In the genomic region with DNA sequence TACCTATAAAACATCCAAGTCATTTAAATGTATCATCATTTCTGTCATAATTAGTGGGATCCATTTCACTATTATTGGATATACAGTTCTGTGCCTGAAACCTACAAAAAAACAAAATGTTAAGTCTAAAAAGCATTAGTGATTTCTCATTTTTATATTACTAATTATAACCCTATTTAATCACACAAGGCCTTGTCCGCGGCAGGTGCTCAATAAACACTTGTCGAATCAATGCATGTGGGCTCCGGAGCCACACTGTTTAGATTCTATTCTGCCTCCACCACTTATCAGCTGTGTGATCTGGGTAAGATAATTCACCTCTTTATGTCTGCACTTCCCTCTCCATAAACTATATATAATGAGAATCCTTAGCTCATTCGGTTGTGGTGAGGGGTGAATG, we compare ENCODE assay signal across 8 cellular contexts. TPM values are rescaled to one million over a fixed set of nuclear protein-coding genes. Genes with fewer than 3 reads are reported as not detected.
DNase-seq lines count a peak whose midpoint lies in the region; ATAC-seq and TF ChIP-seq lines count a peak whose summit lies in the region.
"Not testable (repeated sequence)": the region's sequence is repeated elsewhere in the genome, so short reads cannot be mapped to it uniquely, and the experiment has no call there.

A gene (minus strand): TSS at position 101 of the 400 bp plus-strand sequence. CDS start 378 bp downstream, outside the sequence.

- H3K4me2 ChIP-seq in SK-N-SH, result not testable (repeated sequence)

- H2AFZ ChIP-seq in SK-N-SH (ENCODE audit: low read depth), result not testable (repeated sequence)

- TF ChIP-seq RAD21 in SK-N-SH (IDR thresholded peaks at IDR 0.05; ENCODE audit: low read length), result not testable (repeated sequence)

- H3K9ac ChIP-seq in SK-N-SH; endodermal cell (ENCODE audit: extremely low read depth, low read length, poor library complexity, severe bottlenecking): not testable (repeated sequence)

- not testable (repeated sequence) for H3K9me3 ChIP-seq in SK-N-SH; endodermal cell (ENCODE audit: control insufficient read depth, low read length); mononuclear cell (ENCODE audit: low read depth, low read length)

- not testable (repeated sequence) for H3K4me1 Mint-ChIP-seq in Calu3 (ENCODE audit: low read depth, unreplicated experiment); activated naive CD4-positive, alpha-beta T cell treated with anti-CD3 and anti-CD28 coated beads for 36 hours (ENCODE audit: low read depth); endodermal cell

- POLR2A ChIA-PET in SK-N-SH (lab: Yijun Ruan, JAX), result not testable (repeated sequence)

- not testable (repeated sequence) for TF ChIP-seq CTCF in Calu3 (IDR thresholded peaks at IDR 0.05; ENCODE audit: unreplicated experiment); SK-N-SH (IDR thresholded peaks at IDR 0.05); endodermal cell (conservative IDR thresholded peaks at IDR 0.05)

- not testable (repeated sequence) for H3K27ac ChIP-seq in SK-N-SH (ENCODE audit: low read depth in 2 of 2, low read length in 1 of 2); endodermal cell (ENCODE audit: low read depth, low read length)

- TF ChIP-seq EP300 in SK-N-SH (IDR thresholded peaks at IDR 0.05; ENCODE audit: borderline replicate concordance in 1 of 2, low read depth in 1 of 2, low read length in 1 of 2), result not testable (repeated sequence)

- not testable (repeated sequence) for H3K9me2 ChIP-seq in SK-N-SH

- not testable (repeated sequence) for ATAC-seq in left cardiac atrium

- H4K20me1 ChIP-seq in SK-N-SH (ENCODE audit: insufficient read depth), result not testable (repeated sequence)

- not testable (repeated sequence) for H3K4me3 ChIP-seq in SK-N-SH (ENCODE audit: low read depth in 2 of 2, low read length in 1 of 2); endodermal cell (ENCODE audit: low read length); mononuclear cell (ENCODE audit: low read length)

- H3K27me3 Mint-ChIP-seq in Calu3 (ENCODE audit: unreplicated experiment); activated naive CD4-positive, alpha-beta T cell treated with anti-CD3 and anti-CD28 coated beads for 36 hours (ENCODE audit: low read depth); endodermal cell (ENCODE audit: insufficient read depth): not testable (repeated sequence)

- H3K79me2 ChIP-seq in SK-N-SH (ENCODE audit: insufficient read depth), result not testable (repeated sequence)

- not testable (repeated sequence) for H3K36me3 Mint-ChIP-seq in Calu3 (ENCODE audit: insufficient read depth, unreplicated experiment); activated naive CD4-positive, alpha-beta T cell treated with anti-CD3 and anti-CD28 coated beads for 36 hours (ENCODE audit: low read depth); endodermal cell (ENCODE audit: low read depth)

- H3K36me3 ChIP-seq in SK-N-SH (replicated peaks in 1 of 2; ENCODE audit: control insufficient read depth in 1 of 2, insufficient read depth in 2 of 2, low read length in 1 of 2); endodermal cell (ENCODE audit: control insufficient read depth, insufficient read depth, low read length): not testable (repeated sequence)

- WGBS in SK-N-SH (ENCODE audit: low lambda C conversion rate), result no CpG with 5 or more reads among the region's 5 CpGs
- no CpG with 5 or more reads among the region's 5 CpGs for WGBS in endodermal cell (ENCODE audit: insufficient coverage in 1 of 2, insufficient read length in 1 of 2), 2 experiments

- not testable (repeated sequence) for H3K4me3 Mint-ChIP-seq in Calu3 (ENCODE audit: low read depth, unreplicated experiment); activated naive CD4-positive, alpha-beta T cell treated with anti-CD3 and anti-CD28 coated beads for 36 hours; endodermal cell

- not testable (repeated sequence) for DNase-seq in Calu3; SK-N-SH; activated naive CD4-positive, alpha-beta T cell treated with anti-CD3 and anti-CD28 coated beads for 36 hours; endodermal cell; left cardiac atrium; renal cortical epithelial cell (ENCODE audit: low read depth); ureter (ENCODE audit: low spot score)

- H3K27ac Mint-ChIP-seq in Calu3 (ENCODE audit: unreplicated experiment); activated naive CD4-positive, alpha-beta T cell treated with anti-CD3 and anti-CD28 coated beads for 36 hours; endodermal cell: not testable (repeated sequence)

- H3K4me1 ChIP-seq in SK-N-SH (ENCODE audit: control insufficient read depth in 1 of 2, insufficient read depth in 2 of 2, low read depth in 1 of 2, low read length in 1 of 2); endodermal cell (ENCODE audit: control insufficient read depth, insufficient read depth, low read length); mononuclear cell (ENCODE audit: insufficient read depth, low read length): not testable (repeated sequence)

- H3F3A ChIP-seq in SK-N-SH (replicated peaks; ENCODE audit: insufficient read depth), result not testable (repeated sequence)

- BruUV-seq in Calu3 (replicated peaks; lab: Mats Ljungman, UMichigan), result not testable (repeated sequence)

- H3K9me3 Mint-ChIP-seq in Calu3 (ENCODE audit: low read depth, unreplicated experiment); activated naive CD4-positive, alpha-beta T cell treated with anti-CD3 and anti-CD28 coated beads for 36 hours; endodermal cell: not testable (repeated sequence)

- CTCF ChIA-PET in Calu3 (lab: Charles Lee); SK-N-SH (lab: Yijun Ruan, JAX); activated naive CD4-positive, alpha-beta T cell treated with anti-CD3 and anti-CD28 coated beads for 36 hours (lab: Charles Lee): not testable (repeated sequence)

- intact Hi-C loops in Calu3 (cut with micrococcal nuclease; ENCODE audit: unreplicated experiment); activated naive CD4-positive, alpha-beta T cell treated with anti-CD3 and anti-CD28 coated beads for 36 hours (cut with micrococcal nuclease); left cardiac atrium (cut with DNase I): not testable (repeated sequence)

- H3K27me3 ChIP-seq in SK-N-SH (ENCODE audit: insufficient read depth); endodermal cell (ENCODE audit: control insufficient read depth, insufficient read depth, low read length, poor library complexity, severe bottlenecking); mononuclear cell (ENCODE audit: insufficient read depth, low read length): not testable (repeated sequence)

RNA-seq across cellular contexts. Expression of the gene that starts here (rescaled TPM):
- total RNA-seq in Calu3 (2022), result 203 and 207 TPM in 2 replicates
- polyA plus RNA-seq in SK-N-SH (2012; rRNA removed), result 9.2 and 16.1 TPM in 2 replicates
- polyA plus RNA-seq in SK-N-SH (2012; cell fraction: cytosol; rRNA removed), result 4.6 and 5.3 TPM in 2 replicates
- polyA plus RNA-seq in SK-N-SH (2012; cell fraction: nucleus; rRNA removed), result 87.6 and 122 TPM in 2 replicates
- total RNA-seq in activated naive CD4-positive, alpha-beta T cell treated with anti-CD3 and anti-CD28 coated beads for 36 hours, result 10 to 100 TPM; 91.9 to 94.9 TPM
- total RNA-seq in endodermal cell, result 100 to 1,000 TPM; 177 to 222 TPM
- polyA plus RNA-seq in endodermal cell (2013, experiment 1 of 2), result 44.1 TPM
- polyA plus RNA-seq in endodermal cell (2013, experiment 2 of 2), result 41.6 TPM
- total RNA-seq in left cardiac atrium, result 10 to 100 TPM; 37.3 to 51.5 TPM
- total RNA-seq in mononuclear cell, result 75.5 TPM
- 6.8 and 34.1 TPM in 2 replicates for total RNA-seq in renal cortical epithelial cell
- total RNA-seq in ureter, result 469 TPM
